8 cellular contexts compared by ENCODE assay signal in the genomic region with DNA sequence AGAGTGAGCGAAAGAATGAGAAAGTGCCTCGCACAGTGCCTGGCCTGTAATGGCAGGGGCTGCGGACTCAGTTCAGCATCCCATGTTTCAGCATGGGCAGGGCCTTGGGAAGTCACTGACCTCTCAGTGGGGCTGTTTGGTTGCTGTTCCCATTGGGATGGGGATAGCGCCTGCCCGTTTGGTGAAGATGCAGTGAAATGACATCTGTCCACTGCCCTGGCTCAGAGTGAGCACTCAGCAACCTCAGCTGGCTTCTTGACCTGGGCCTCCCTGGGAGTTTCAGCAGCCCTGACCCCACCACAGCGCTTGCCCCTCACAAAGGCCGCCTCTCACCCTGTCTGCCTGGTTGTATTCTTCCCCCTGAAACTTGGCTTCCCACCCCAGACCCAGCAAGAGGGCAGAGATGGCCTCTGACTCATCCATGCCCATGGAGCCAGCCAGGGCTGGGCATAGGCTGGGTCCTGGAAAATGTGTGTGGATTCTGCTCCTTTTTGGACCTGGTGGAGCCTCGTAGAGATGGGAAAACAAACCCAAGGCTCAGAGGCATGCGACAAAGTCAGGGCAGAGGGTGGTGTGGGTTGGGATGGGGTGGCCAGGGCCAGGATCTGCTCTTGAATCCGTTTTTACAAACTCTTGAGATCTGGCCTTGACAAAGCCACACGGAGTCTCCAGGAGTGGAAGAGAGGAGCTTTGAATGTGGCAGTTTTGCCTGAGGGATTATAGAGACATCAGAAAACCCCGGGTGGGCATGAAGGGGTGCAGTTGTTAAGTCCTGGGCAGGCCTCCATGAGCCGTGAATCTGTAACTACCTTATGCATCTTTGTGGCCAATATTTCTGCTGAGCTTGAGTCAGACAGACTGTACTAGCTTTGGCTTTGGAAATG. TPM values are rescaled to one million over a fixed set of nuclear protein-coding genes. Genes with fewer than 3 reads are reported as not detected.
DNase-seq lines count a peak whose midpoint lies in the region; ATAC-seq and TF ChIP-seq lines count a peak whose summit lies in the region.

No MANE protein-coding gene starts in this region.

- CTCF ChIA-PET in Calu3 (lab: Charles Lee): interaction anchor here (0.6 kb wide), 1 partner anchor 42 kb away, joined by 4 read pairs; no protein-coding TSS in a partner anchor

- no peaks in the 10 kb centered on the region for H3K9me3 ChIP-seq in RWPE2 (ENCODE audit: severe bottlenecking)
- H3K9me3 ChIP-seq in esophagus squamous epithelium: no peaks in the 10 kb centered on the region

- peaks cover 19% of the 10 kb centered on the region for H3K36me3 Mint-ChIP-seq in Calu3 (ENCODE audit: insufficient read depth, unreplicated experiment)
- H3K36me3 Mint-ChIP-seq in progenitor cell of endocrine pancreas (ENCODE audit: insufficient read depth): no peaks in the 10 kb centered on the region

- H3K9me3 Mint-ChIP-seq in Calu3 (ENCODE audit: low read depth, unreplicated experiment) (no peaks in the 10 kb centered on the region), progenitor cell of endocrine pancreas (ENCODE audit: low read depth) (no peaks in the 10 kb centered on the region)

- 52 to 58% methylated on average over 5 to 7 of the region's 13 CpGs for WGBS in esophagus squamous epithelium, 2 donors

- peak overlapping the region; percentile 48 for H3K4me3 ChIP-seq in RWPE2 (ENCODE audit: severe bottlenecking)
- peak overlapping the region; percentile 73 to 81 (median 77) for H3K4me3 ChIP-seq in esophagus squamous epithelium

- H3K4me1 Mint-ChIP-seq in Calu3 (ENCODE audit: low read depth, unreplicated experiment) (peaks cover 8% of the 10 kb centered on the region), progenitor cell of endocrine pancreas (ENCODE audit: low read depth) (peaks cover 16% of the 10 kb centered on the region)

- H3K27ac ChIP-seq in RWPE2 (ENCODE audit: poor library complexity, severe bottlenecking) (no peak overlapping the region), esophagus squamous epithelium (peak overlapping the region; percentile 90 to 96 (median 93)), foreskin keratinocyte (no peak overlapping the region)

- H3K4me3 Mint-ChIP-seq in Calu3 (ENCODE audit: low read depth, unreplicated experiment): peak overlapping the region; percentile 73
- H3K4me3 Mint-ChIP-seq in progenitor cell of endocrine pancreas (ENCODE audit: low read depth): peak overlapping the region; percentile 73

- H3K27ac Mint-ChIP-seq in Calu3 (ENCODE audit: unreplicated experiment) (no peak overlapping the region), progenitor cell of endocrine pancreas (peak overlapping the region; percentile 37)

- H3K4me1 ChIP-seq in RWPE2 (ENCODE audit: insufficient read depth, poor library complexity, severe bottlenecking) (peaks cover 7% of the 10 kb centered on the region), esophagus squamous epithelium (peaks cover 16 to 31% (median 21%) of the 10 kb centered on the region in 3 donors), foreskin keratinocyte (no peaks in the 10 kb centered on the region)

- TF ChIP-seq CTCF in Calu3 (IDR thresholded peaks at IDR 0.05; ENCODE audit: unreplicated experiment) (no peak), RWPE2 (IDR thresholded peaks at IDR 0.05; ENCODE audit: poor library complexity, severe bottlenecking) (no peak), esophagus squamous epithelium (IDR thresholded peaks at IDR 0.05) (no peak), progenitor cell of endocrine pancreas (IDR thresholded peaks at IDR 0.05; ENCODE audit: unreplicated experiment) (no peak), foreskin keratinocyte (conservative IDR thresholded peaks at IDR 0.05) (no peak)

- H3K27me3 ChIP-seq in RWPE2 (ENCODE audit: insufficient read depth, poor library complexity, severe bottlenecking) (no peaks in the 10 kb centered on the region), esophagus squamous epithelium (no peaks in the 10 kb centered on the region), foreskin keratinocyte (no peaks in the 10 kb centered on the region)

- intact Hi-C loops in Calu3 (cut with micrococcal nuclease; ENCODE audit: unreplicated experiment): no loop called here
- intact Hi-C loops in esophagus squamous epithelium (cut with DNase I): no loop called here

- DNase-seq in Calu3: no peak
- DNase-seq in RWPE2 (ENCODE audit: low spot score): no peak
- no peak for DNase-seq in esophagus squamous epithelium (lab: John Stamatoyannopoulos, UW)
- DNase-seq in progenitor cell of endocrine pancreas (ENCODE audit: low spot score, unreplicated experiment): no peak
- DNase-seq in NCI-H187 (lab: John Stamatoyannopoulos, UW): no peak
- no peak for DNase-seq in foreskin keratinocyte
- DNase-seq in NCI-H2196 treated with DMSO at 0.1 percent for 48 hours (lab: John Stamatoyannopoulos, UW; ENCODE audit: unreplicated experiment): no peak
- no peak for DNase-seq in amniotic stem cell (lab: John Stamatoyannopoulos, UW)

- no TSS peak for BruUV-seq in Calu3 (replicated peaks; lab: Mats Ljungman, UMichigan)

- ATAC-seq in RWPE2 (ENCODE audit: low read depth) (peak; percentile 15; the same call in 1 of the 3 replicates), foreskin keratinocyte (no peak)

- no peaks in the 10 kb centered on the region for H3K36me3 ChIP-seq in RWPE2 (ENCODE audit: low read depth)
- peaks cover 0 to 31% (median 7%) of the 10 kb centered on the region in 3 donors for H3K36me3 ChIP-seq in esophagus squamous epithelium

- TF ChIP-seq POLR2A in esophagus squamous epithelium (IDR thresholded peaks at IDR 0.05): no peak

- H3K27me3 Mint-ChIP-seq in Calu3 (ENCODE audit: unreplicated experiment) (no peaks in the 10 kb centered on the region), progenitor cell of endocrine pancreas (no peaks in the 10 kb centered on the region)

RNA-seq across cellular contexts. Expression of a gene that starts 1.2 kb away (rescaled TPM):
- total RNA-seq in Calu3 (2022) (3.3 and 3.8 TPM in 2 replicates), esophagus squamous epithelium (1 to 10 TPM; 2.9 to 6.2 (median 4.3) TPM), progenitor cell of endocrine pancreas (17.0 and 17.3 TPM in 2 replicates), foreskin keratinocyte (4.4 and 4.7 TPM in 2 replicates)
- polyA plus RNA-seq in foreskin keratinocyte: 4.6 and 5.2 TPM in 2 replicates

RNA-seq across cellular contexts. Expression of a gene that starts 26.2 kb away (rescaled TPM):
- total RNA-seq in Calu3 (2022) (9.7 and 13.0 TPM in 2 replicates), esophagus squamous epithelium (1 to 10 TPM in 2 of 4 donors, under 1 TPM in 2; 0.76 to 6.3 (median 1.9) TPM), progenitor cell of endocrine pancreas (18.5 and 19.0 TPM in 2 replicates), foreskin keratinocyte (0.42 and 0.48 TPM in 2 replicates)
- polyA plus RNA-seq in foreskin keratinocyte: 0.48 and 0.63 TPM in 2 replicates

RNA-seq across cellular contexts. Expression of a gene that starts 46.6 kb away (rescaled TPM):
- 19.1 and 24.0 TPM in 2 replicates for total RNA-seq in Calu3 (2022)
- total RNA-seq in esophagus squamous epithelium: 10 to 100 TPM; 11.8 to 38.2 (median 23.4) TPM
- 34.8 and 37.2 TPM in 2 replicates for total RNA-seq in progenitor cell of endocrine pancreas
- 29.4 and 38.8 TPM in 2 replicates for total RNA-seq in foreskin keratinocyte
- polyA plus RNA-seq in foreskin keratinocyte: 30.5 and 41.4 TPM in 2 replicates

Comparison
In these comparisons a context has a peak if more than half of its experiments do, and no peak if none do; other contexts are left out.
1. H3K27ac ChIP-seq: peak in esophagus squamous epithelium (4 of 4); none in RWPE2 (single experiment) and foreskin keratinocyte (single experiment).